Comparison of ENCODE assay signal across 1 cellular context in the genomic region with DNA sequence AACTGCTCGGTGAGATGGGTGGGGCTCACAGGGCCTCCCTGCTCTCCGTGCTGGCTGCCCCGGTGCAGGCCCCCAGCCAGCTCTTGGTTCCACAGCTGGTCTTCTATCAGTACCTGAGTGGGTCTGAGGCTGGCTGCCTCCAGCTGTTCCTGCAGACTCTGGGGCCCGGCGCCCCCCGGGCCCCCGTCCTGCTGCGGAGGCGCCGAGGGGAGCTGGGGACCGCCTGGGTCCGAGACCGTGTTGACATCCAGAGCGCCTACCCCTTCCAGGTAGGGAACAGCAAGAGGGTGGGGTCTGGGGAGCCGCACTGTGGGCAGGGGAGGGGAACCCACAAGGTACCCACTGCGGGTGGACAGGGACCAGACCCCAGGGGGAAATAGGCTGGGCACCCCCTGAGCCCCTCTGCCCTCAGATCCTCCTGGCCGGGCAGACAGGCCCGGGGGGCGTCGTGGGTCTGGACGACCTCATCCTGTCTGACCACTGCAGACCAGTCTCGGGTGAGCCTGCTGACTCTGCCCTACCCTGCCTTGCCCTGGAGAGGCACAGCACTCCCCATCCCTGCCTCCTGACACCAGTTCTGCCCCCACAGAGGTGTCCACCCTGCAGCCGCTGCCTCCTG.
TF ChIP-seq lines count a peak whose summit lies in the region.

No MANE protein-coding gene starts in this region.

TF ChIP-seq in H1, 55 proteins besides CTCF, POLR2A, EP300 and RAD21:
- TF ChIP-seq RFX5 (IDR thresholded peaks at IDR 0.05; ENCODE audit: borderline replicate concordance, low read depth, low read length) (no peak), EGR1 (IDR thresholded peaks at IDR 0.05; ENCODE audit: borderline replicate concordance, low read depth, low read length) (no peak), SIX5 (IDR thresholded peaks at IDR 0.05; ENCODE audit: low read depth, low read length) (no peak), HDAC6 (IDR thresholded peaks at IDR 0.05; ENCODE audit: low read depth, low read length) (no peak)
- TF ChIP-seq, protein P1, sequence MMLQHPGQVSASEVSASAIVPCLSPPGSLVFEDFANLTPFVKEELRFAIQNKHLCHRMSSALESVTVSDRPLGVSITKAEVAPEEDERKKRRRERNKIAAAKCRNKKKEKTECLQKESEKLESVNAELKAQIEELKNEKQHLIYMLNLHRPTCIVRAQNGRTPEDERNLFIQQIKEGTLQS (IDR thresholded peaks at IDR 0.05; ENCODE audit: insufficient read depth, low read depth, low read length), result no peak
